Comparison of ENCODE assay signal across 16 cellular contexts in the genomic region with DNA sequence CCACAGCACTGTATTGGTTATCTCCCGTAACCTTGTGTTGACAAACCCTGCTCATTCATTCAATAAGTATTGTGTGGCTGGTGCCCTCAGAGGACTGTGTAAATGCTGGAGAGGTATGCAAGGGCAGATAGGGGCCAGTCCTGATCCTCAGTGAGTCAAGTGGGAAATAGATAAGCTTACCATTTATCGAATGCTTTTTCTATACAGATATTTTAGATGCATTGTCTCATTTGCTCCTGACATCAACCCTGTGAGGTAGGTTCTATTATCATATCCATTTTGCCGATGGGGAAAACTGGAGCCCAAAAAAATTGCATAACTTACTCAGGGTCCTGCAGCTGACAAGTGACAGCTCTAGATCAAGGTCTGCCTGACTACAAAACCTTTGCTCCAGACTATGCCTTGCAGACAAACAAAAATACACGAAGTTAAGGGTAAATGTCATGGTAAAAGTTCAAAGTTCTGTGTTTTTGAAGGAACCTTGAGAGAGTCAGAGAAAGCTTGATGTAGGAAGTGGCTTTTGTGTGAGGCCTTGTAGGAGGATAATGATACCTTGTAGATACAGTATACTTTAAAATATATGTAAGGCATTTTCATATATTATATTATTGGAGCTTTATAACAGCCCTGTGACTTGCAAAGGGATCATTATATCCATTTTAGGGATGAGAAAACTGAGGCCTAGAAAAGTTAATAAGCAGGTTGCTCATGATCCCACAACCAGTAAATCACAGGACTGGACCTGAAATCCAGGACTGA. TPM values are rescaled to one million over a fixed set of nuclear protein-coding genes. Genes with fewer than 3 reads are reported as not detected.
A peak's percentile ranks its signal among the peaks of the same experiment; 100 is the strongest.
DNase-seq lines count a peak whose midpoint lies in the region; ATAC-seq and TF ChIP-seq lines count a peak whose summit lies in the region.
"Had no signal": no experiment of that assay in that cellular context is flagged by ENCODE, and none has a peak within 500 bp of the region (broad histone marks: within the 10 kb centered on the region; RNA-seq: fewer than 3 reads in every experiment).

No MANE protein-coding gene starts in this region.

- H3K4me1 Mint-ChIP-seq in CD4-positive, CD25-positive, alpha-beta regulatory T cell = peaks cover 24 to 72% (median 47%) of the 10 kb centered on the region in 4 donors
- peaks cover 72% of the 10 kb centered on the region for H3K4me1 Mint-ChIP-seq in CD8-positive, alpha-beta T cell (ENCODE audit: low read depth)
- H3K4me1 Mint-ChIP-seq in memory B cell = peaks cover 27% of the 10 kb centered on the region

- peaks cover 50% of the 10 kb centered on the region for H3K36me3 Mint-ChIP-seq in CD4-positive, CD25-positive, alpha-beta regulatory T cell
- peaks cover 84% of the 10 kb centered on the region for H3K36me3 Mint-ChIP-seq in CD8-positive, alpha-beta T cell
- peaks cover 17 to 55% of the 10 kb centered on the region in 2 donors for H3K36me3 Mint-ChIP-seq in activated naive CD4-positive, alpha-beta T cell treated with anti-CD3 and anti-CD28 coated beads, Interleukin-2, amount 50 U/mL, for 72 hours
- H3K36me3 Mint-ChIP-seq in memory B cell = peaks cover 43% of the 10 kb centered on the region

- CTCF ChIA-PET in CD8-positive, alpha-beta T cell (lab: Charles Lee) = interaction anchor here (1.1 to 7.8 kb wide), 2 partner anchors 16 to 139 kb away, joined by 3 to 26 read pairs; no protein-coding TSS in a partner anchor

- no peak for TF ChIP-seq CTCF in CD8-positive, alpha-beta T cell (IDR thresholded peaks at IDR 0.05)

- H3K9me3 ChIP-seq in CD4-positive, CD25-positive, alpha-beta regulatory T cell (ENCODE audit: control insufficient read depth in 2 of 2, low read length in 2 of 2) = no peaks in the 10 kb centered on the region
- no peaks in the 10 kb centered on the region for H3K9me3 ChIP-seq in CD8-positive, alpha-beta T cell (ENCODE audit: low read length)
- H3K9me3 ChIP-seq: BLaER1, breast epithelium, suprapubic skin had no signal

- POLR2A ChIA-PET in CD8-positive, alpha-beta T cell (lab: Charles Lee) = interaction anchor here (1.1 to 1.6 kb wide), 4 partner anchors 9 to 71 kb away, joined by 3 to 7 read pairs (median 4); no protein-coding TSS in a partner anchor

- H3K27ac Mint-ChIP-seq in CD4-positive, CD25-positive, alpha-beta regulatory T cell = peak overlapping the region; percentile 87 to 93 (median 89)
- H3K27ac Mint-ChIP-seq in CD8-positive, alpha-beta T cell = peak overlapping the region; percentile 91
- peak overlapping the region; percentile 81 to 84 for H3K27ac Mint-ChIP-seq in activated naive CD4-positive, alpha-beta T cell treated with anti-CD3 and anti-CD28 coated beads, Interleukin-2, amount 50 U/mL, for 72 hours
- H3K27ac Mint-ChIP-seq in memory B cell = peak overlapping the region; percentile 79
- H3K27ac Mint-ChIP-seq: nephron had no signal

- peak overlapping the region; percentile 24 for H3K27ac ChIP-seq in CD4-positive, CD25-positive, alpha-beta regulatory T cell (ENCODE audit: insufficient read depth, low read length, poor library complexity, severe bottlenecking)
- H3K27ac ChIP-seq in CD8-positive, alpha-beta T cell (ENCODE audit: low read depth, low read length) = peak overlapping the region; percentile 16
- H3K27ac ChIP-seq: BLaER1, breast epithelium, suprapubic skin had no signal

- H3K27me3 ChIP-seq in CD4-positive, CD25-positive, alpha-beta regulatory T cell (ENCODE audit: control insufficient read depth, insufficient read depth, low read length) = no peaks in the 10 kb centered on the region
- H3K27me3 ChIP-seq in CD8-positive, alpha-beta T cell (ENCODE audit: insufficient read depth, low read length) = no peaks in the 10 kb centered on the region
- H3K27me3 ChIP-seq: BLaER1, breast epithelium, suprapubic skin had no signal

- DNase-seq in CD4-positive, CD25-positive, alpha-beta regulatory T cell = no peak
- no peak for DNase-seq in CD8-positive, alpha-beta T cell
- DNase-seq in activated naive CD4-positive, alpha-beta T cell treated with anti-CD3 and anti-CD28 coated beads, Interleukin-2, amount 50 U/mL, for 72 hours (ENCODE audit: low spot score in 2 of 2) = no peak
- DNase-seq in memory B cell (ENCODE audit: low spot score in 2 of 2) = no peak
- DNase-seq in OCI-M2 (lab: John Stamatoyannopoulos, UW; ENCODE audit: unreplicated experiment) = no peak
- no peak for DNase-seq in D341Med (ENCODE audit: low spot score)
- DNase-seq: activated gamma-delta T cell, DMS79, IMR-90, NCI-H2081 treated with DMSO at 0.1 percent for 48 hours, NCI-H526 treated with DMSO at 0.1 percent for 48 hours had no signal

- H3K27me3 Mint-ChIP-seq in CD4-positive, CD25-positive, alpha-beta regulatory T cell = no peaks in the 10 kb centered on the region
- no peaks in the 10 kb centered on the region for H3K27me3 Mint-ChIP-seq in CD8-positive, alpha-beta T cell (ENCODE audit: low read depth)
- no peaks in the 10 kb centered on the region for H3K27me3 Mint-ChIP-seq in memory B cell

- H3K4me3 ChIP-seq in CD4-positive, CD25-positive, alpha-beta regulatory T cell (ENCODE audit: low read depth, low read length) = no peak overlapping the region
- H3K4me3 ChIP-seq in CD8-positive, alpha-beta T cell (ENCODE audit: low read depth, low read length) = no peak overlapping the region
- H3K4me3 ChIP-seq: BLaER1, breast epithelium, suprapubic skin had no signal

- H3K4me1 ChIP-seq in CD4-positive, CD25-positive, alpha-beta regulatory T cell (ENCODE audit: control insufficient read depth, insufficient read depth, low read length, poor library complexity, severe bottlenecking) = peaks cover 24% of the 10 kb centered on the region
- H3K4me1 ChIP-seq in CD8-positive, alpha-beta T cell (ENCODE audit: insufficient read depth, low read length) = peaks cover 72% of the 10 kb centered on the region
- H3K4me1 ChIP-seq: breast epithelium, suprapubic skin had no signal

- H3K9me3 Mint-ChIP-seq in CD4-positive, CD25-positive, alpha-beta regulatory T cell = no peaks in the 10 kb centered on the region
- H3K9me3 Mint-ChIP-seq in CD8-positive, alpha-beta T cell = no peaks in the 10 kb centered on the region
- H3K9me3 Mint-ChIP-seq in activated naive CD4-positive, alpha-beta T cell treated with anti-CD3 and anti-CD28 coated beads, Interleukin-2, amount 50 U/mL, for 72 hours = no peaks in the 10 kb centered on the region
- peaks cover 1% of the 10 kb centered on the region for H3K9me3 Mint-ChIP-seq in memory B cell
- H3K9me3 Mint-ChIP-seq: nephron had no signal

- intact Hi-C loops in CD8-positive, alpha-beta T cell (cut with DNase I, micrococcal nuclease) = loop anchor here (1.0 to 2.0 kb wide), 2 partner anchors 11 to 14 kb away; no protein-coding TSS in a partner anchor

- peaks cover 87% of the 10 kb centered on the region for H3K36me3 ChIP-seq in CD4-positive, CD25-positive, alpha-beta regulatory T cell (ENCODE audit: control insufficient read depth, insufficient read depth, low read length)
- H3K36me3 ChIP-seq in CD8-positive, alpha-beta T cell (ENCODE audit: insufficient read depth, low read length) = peaks cover 54% of the 10 kb centered on the region
- H3K36me3 ChIP-seq: breast epithelium, suprapubic skin had no signal

- H3K4me3 Mint-ChIP-seq in CD4-positive, CD25-positive, alpha-beta regulatory T cell = peak overlapping the region in 1 of 4 donors; percentile 49
- peak overlapping the region; percentile 47 for H3K4me3 Mint-ChIP-seq in CD8-positive, alpha-beta T cell
- H3K4me3 Mint-ChIP-seq in memory B cell = no peak overlapping the region
- H3K4me3 Mint-ChIP-seq: nephron had no signal

- ATAC-seq in CD4-positive, CD25-positive, alpha-beta regulatory T cell (ENCODE audit: low read depth in 2 of 2) = no peak
- peak; percentile 69 for ATAC-seq in CD8-positive, alpha-beta T cell
- ATAC-seq in activated naive CD4-positive, alpha-beta T cell treated with anti-CD3 and anti-CD28 coated beads, Interleukin-2, amount 50 U/mL, for 72 hours = no peak
- ATAC-seq in memory B cell (ENCODE audit: low read depth) (no peak), GM18520 (IDR thresholded peaks at IDR 0.05; ENCODE audit: unreplicated experiment) (no peak)

RNA-seq across cellular contexts. Expression of a gene that starts 22.7 kb away (rescaled TPM):
- 357 TPM for total RNA-seq in CD4-positive, CD25-positive, alpha-beta regulatory T cell
- polyA plus RNA-seq in CD4-positive, CD25-positive, alpha-beta regulatory T cell = 100 to 1,000 TPM; 332 to 383 (median 360) TPM
- total RNA-seq in CD8-positive, alpha-beta T cell = 100 to 1,000 TPM; 270 to 304 TPM
- 100 to 1,000 TPM; 335 to 493 TPM for total RNA-seq in activated naive CD4-positive, alpha-beta T cell treated with anti-CD3 and anti-CD28 coated beads, Interleukin-2, amount 50 U/mL, for 72 hours
